8 cellular contexts compared by ENCODE assay signal in genomic region chr22:31829505-31829904, GRCh38.
DNase-seq lines count a peak whose midpoint lies in the region; TF ChIP-seq lines count a peak whose summit lies in the region.

No MANE protein-coding gene starts in this region.

- H3K36me3 ChIP-seq in ACC112 (ENCODE audit: insufficient read depth, low read length): no peaks in the 10 kb centered on the region; the same call in 1 of the 2 replicates

- peak overlapping the region; percentile 26 for H3K4me3 Mint-ChIP-seq in activated CD4-positive, alpha-beta T cell treated with anti-CD3 and anti-CD28 coated beads, Interleukin-2, amount 10 ng/mL, durations not matched to agents 24 days and 14 days

- no peak overlapping the region for H2AFZ ChIP-seq in ACC112 (ENCODE audit: low read length, unreplicated experiment)

- intact Hi-C loops in activated CD4-positive, alpha-beta T cell treated with anti-CD3 and anti-CD28 coated beads, Interleukin-2, amount 10 ng/mL, durations not matched to agents 24 days and 14 days (cut with micrococcal nuclease): loop anchor here (1.0 to 10.0 kb wide), 4 partner anchors 11 to 225 kb away; partner anchors contain the start of gene DEPDC5

- peaks cover 45% of the 10 kb centered on the region for H3K36me3 Mint-ChIP-seq in activated CD4-positive, alpha-beta T cell treated with anti-CD3 and anti-CD28 coated beads, Interleukin-2, amount 10 ng/mL, durations not matched to agents 24 days and 14 days (ENCODE audit: low read depth)

- H3K4me3 ChIP-seq in ACC112 (ENCODE audit: low read depth, low read length): no peak overlapping the region
- no peak overlapping the region for H3K4me3 ChIP-seq in fibroblast of pulmonary artery (replicated peaks; ENCODE audit: low read depth, low read length)

- peak overlapping the region; percentile 80 for H3K27ac ChIP-seq in ACC112 (ENCODE audit: low read depth, low read length)

- no peak for TF ChIP-seq CTCF in fibroblast of pulmonary artery (IDR thresholded peaks at IDR 0.05; ENCODE audit: low read length, missing control alignments)

- no peaks in the 10 kb centered on the region for H3K79me2 ChIP-seq in ACC112 (ENCODE audit: control insufficient read depth, insufficient read depth, low read length, unreplicated experiment)

- no peaks in the 10 kb centered on the region for H3K27me3 ChIP-seq in ACC112 (ENCODE audit: insufficient read depth, low read length)

- H3K27me3 Mint-ChIP-seq in activated CD4-positive, alpha-beta T cell treated with anti-CD3 and anti-CD28 coated beads, Interleukin-2, amount 10 ng/mL, durations not matched to agents 24 days and 14 days: no peaks in the 10 kb centered on the region

- H3K27ac Mint-ChIP-seq in activated CD4-positive, alpha-beta T cell treated with anti-CD3 and anti-CD28 coated beads, Interleukin-2, amount 10 ng/mL, durations not matched to agents 24 days and 14 days: peak overlapping the region; percentile 89

- peaks cover 31% of the 10 kb centered on the region for H3K4me1 Mint-ChIP-seq in activated CD4-positive, alpha-beta T cell treated with anti-CD3 and anti-CD28 coated beads, Interleukin-2, amount 10 ng/mL, durations not matched to agents 24 days and 14 days

- no peaks in the 10 kb centered on the region for H3K9me3 Mint-ChIP-seq in activated CD4-positive, alpha-beta T cell treated with anti-CD3 and anti-CD28 coated beads, Interleukin-2, amount 10 ng/mL, durations not matched to agents 24 days and 14 days

- peaks cover 14% of the 10 kb centered on the region for H3K4me1 ChIP-seq in ACC112 (ENCODE audit: control insufficient read depth, insufficient read depth, low read length, unreplicated experiment)

- DNase-seq in HCEC 1CT: peak; percentile 93
- peak; percentile 69 for DNase-seq in activated CD4-positive, alpha-beta T cell treated with anti-CD3 and anti-CD28 coated beads, Interleukin-2, amount 10 ng/mL, durations not matched to agents 24 days and 14 days
- DNase-seq in fibroblast of pulmonary artery (ENCODE audit: low read depth): peak; percentile 83
- DNase-seq in stimulated activated CD4-positive, alpha-beta T cell treated with anti-CD3 and anti-CD28 coated beads, Interleukin-4, amount 100 ng/mL, for 48 hours (ENCODE audit: low read depth in 2 of 2): peak; percentile 32 to 54
- no peak for DNase-seq in SKM-1 treated with dmso at 0.1 percent for 144 hours (lab: John Stamatoyannopoulos, UW; ENCODE audit: unreplicated experiment)
- no peak for DNase-seq in HuH-7 (ENCODE audit: low spot score)
- no peak for DNase-seq in C1 segment of cervical spinal cord (lab: John Stamatoyannopoulos, UW)

Comparison
In these comparisons a context has a peak if more than half of its experiments do, and no peak if none do; other contexts are left out.
1. DNase-seq: peak in HCEC 1CT (single experiment), activated CD4-positive, alpha-beta T cell treated with anti-CD3 and anti-CD28 coated beads, Interleukin-2, amount 10 ng/mL, durations not matched to agents 24 days and 14 days (single experiment), fibroblast of pulmonary artery (single experiment) and stimulated activated CD4-positive, alpha-beta T cell treated with anti-CD3 and anti-CD28 coated beads, Interleukin-4, amount 100 ng/mL, for 48 hours (2 of 2); none in SKM-1 treated with dmso at 0.1 percent for 144 hours (single experiment), HuH-7 (single experiment) and C1 segment of cervical spinal cord (0 of 14).